Comparison of ENCODE assay signal across 8 cellular contexts in the genomic region with DNA sequence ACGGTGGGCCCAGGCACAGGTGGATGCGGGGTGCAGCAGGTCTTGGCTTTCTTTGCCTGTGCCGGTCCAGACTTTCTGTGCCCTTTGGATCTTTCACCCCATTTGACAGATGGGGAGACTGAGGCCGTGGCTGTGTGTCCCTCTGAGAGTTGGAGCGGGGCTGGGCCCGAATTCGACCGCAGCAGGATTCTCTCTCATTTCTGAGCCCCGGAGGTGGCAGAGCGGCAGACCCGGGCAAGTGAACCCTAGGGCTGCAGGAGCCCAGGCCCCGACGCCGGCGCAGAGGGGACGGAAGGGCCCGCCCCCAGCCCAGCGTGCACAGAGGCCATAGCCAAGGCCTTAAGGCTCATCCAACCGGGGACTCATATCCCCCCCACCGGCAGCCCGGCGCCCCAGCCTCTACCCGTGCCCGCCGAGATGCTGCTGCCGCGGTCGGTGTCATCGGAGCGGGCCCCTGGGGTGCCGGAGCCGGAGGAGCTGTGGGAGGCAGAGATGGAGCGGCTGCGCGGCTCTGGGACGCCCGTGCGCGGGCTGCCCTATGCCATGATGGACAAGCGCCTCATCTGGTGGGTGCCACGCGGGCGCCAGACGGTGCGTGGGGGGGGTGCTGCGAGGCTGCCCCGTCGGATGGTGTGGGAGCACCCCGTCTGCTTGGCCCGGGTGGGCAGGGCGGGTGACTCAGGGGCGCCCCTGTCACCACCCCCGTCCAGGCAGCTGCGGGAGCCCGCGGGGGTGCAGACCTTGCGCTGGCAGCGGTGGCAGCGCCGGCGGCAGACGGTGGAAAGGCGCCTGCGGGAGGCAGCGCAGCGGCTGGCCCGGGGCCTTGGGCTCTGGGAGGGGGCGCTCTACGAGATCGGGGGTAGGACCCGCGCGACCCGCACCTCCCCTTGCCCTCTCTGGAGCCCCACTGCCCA. TPM values are rescaled to one million over a fixed set of nuclear protein-coding genes. Genes with fewer than 3 reads are reported as not detected.
DNase-seq lines count a peak whose midpoint lies in the region; ATAC-seq and TF ChIP-seq lines count a peak whose summit lies in the region.

No MANE protein-coding gene starts in this region.

- peaks cover 49% of the 10 kb centered on the region for H3K4me1 Mint-ChIP-seq in T-helper 2 cell treated with Interferon-gamma antibody and Interleukin-4, amounts not matched to agents 5 μg/mL and 100 μg/mL, for 36 hours (ENCODE audit: low read depth)
- H3K4me1 Mint-ChIP-seq in endodermal cell: peaks cover 21% of the 10 kb centered on the region

- no peak for TF ChIP-seq CTCF in GM12875 (IDR thresholded peaks at IDR 0.05; ENCODE audit: borderline replicate concordance, insufficient read depth, low read depth, low read length)
- no peak for TF ChIP-seq CTCF in endodermal cell (conservative IDR thresholded peaks at IDR 0.05)
- TF ChIP-seq CTCF in retinal pigment epithelial cell (conservative IDR thresholded peaks at IDR 0.05; ENCODE audit: low read depth, low read length): no peak

- peak overlapping the region; percentile 68 for H3K4me3 ChIP-seq in GM12875 (ENCODE audit: low read depth, low read length)
- no peak overlapping the region for H3K4me3 ChIP-seq in endodermal cell (ENCODE audit: low read length)
- H3K4me3 ChIP-seq in retinal pigment epithelial cell (ENCODE audit: low read length): peak overlapping the region; percentile 20

- H3K9me3 ChIP-seq in endodermal cell (ENCODE audit: control insufficient read depth, low read length): no peaks in the 10 kb centered on the region

- peaks cover 61% of the 10 kb centered on the region for H3K36me3 Mint-ChIP-seq in T-helper 2 cell treated with Interferon-gamma antibody and Interleukin-4, amounts not matched to agents 5 μg/mL and 100 μg/mL, for 36 hours (ENCODE audit: low read depth)
- peaks cover under 1% of the 10 kb centered on the region for H3K36me3 Mint-ChIP-seq in endodermal cell (ENCODE audit: low read depth)

- H3K36me3 ChIP-seq in endodermal cell (ENCODE audit: control insufficient read depth, insufficient read depth, low read length): no peaks in the 10 kb centered on the region

- peak; percentile 62 for DNase-seq in T-helper 2 cell treated with Interferon-gamma antibody and Interleukin-4, amounts not matched to agents 5 μg/mL and 100 μg/mL, for 36 hours (ENCODE audit: low spot score)
- peak; percentile 81 for DNase-seq in endodermal cell
- DNase-seq in retinal pigment epithelial cell (ENCODE audit: low read depth): no peak
- no peak for DNase-seq in epidermal melanocyte (ENCODE audit: insufficient read length, low spot score)
- no peak for DNase-seq in SHP77 treated with DMSO at 0.1 percent for 48 hours (lab: John Stamatoyannopoulos, UW)

- no peaks in the 10 kb centered on the region for H3K27me3 Mint-ChIP-seq in T-helper 2 cell treated with Interferon-gamma antibody and Interleukin-4, amounts not matched to agents 5 μg/mL and 100 μg/mL, for 36 hours (ENCODE audit: low read depth)
- H3K27me3 Mint-ChIP-seq in endodermal cell (ENCODE audit: insufficient read depth): peaks cover 24% of the 10 kb centered on the region

- H3K9ac ChIP-seq in endodermal cell (ENCODE audit: extremely low read depth, low read length, poor library complexity, severe bottlenecking): no peak overlapping the region

- peak overlapping the region; percentile 99 for H3K4me3 Mint-ChIP-seq in T-helper 2 cell treated with Interferon-gamma antibody and Interleukin-4, amounts not matched to agents 5 μg/mL and 100 μg/mL, for 36 hours
- peak overlapping the region; percentile 44 for H3K4me3 Mint-ChIP-seq in endodermal cell

- H3K4me1 ChIP-seq in endodermal cell (ENCODE audit: control insufficient read depth, insufficient read depth, low read length): peaks cover 5% of the 10 kb centered on the region

- H3K27ac Mint-ChIP-seq in T-helper 2 cell treated with Interferon-gamma antibody and Interleukin-4, amounts not matched to agents 5 μg/mL and 100 μg/mL, for 36 hours: peak overlapping the region; percentile 100
- no peak overlapping the region for H3K27ac Mint-ChIP-seq in endodermal cell

- WGBS in endodermal cell (ENCODE audit: insufficient coverage in 1 of 2, insufficient read length in 1 of 2), 2 experiments: 45 to 52% methylated on average over 21 to 74 of the region's 74 CpGs

- peaks cover 7% of the 10 kb centered on the region for H3K27me3 ChIP-seq in endodermal cell (ENCODE audit: control insufficient read depth, insufficient read depth, low read length, poor library complexity, severe bottlenecking)

- H3K9me3 Mint-ChIP-seq in T-helper 2 cell treated with Interferon-gamma antibody and Interleukin-4, amounts not matched to agents 5 μg/mL and 100 μg/mL, for 36 hours: no peaks in the 10 kb centered on the region
- no peaks in the 10 kb centered on the region for H3K9me3 Mint-ChIP-seq in endodermal cell

- H3K27ac ChIP-seq in endodermal cell (ENCODE audit: low read depth, low read length): no peak overlapping the region

- ATAC-seq in esophagus mucosa: no peak
- ATAC-seq in HG02840 (IDR thresholded peaks at IDR 0.05; ENCODE audit: low FRiP score, unreplicated experiment): no peak

RNA-seq across cellular contexts. Expression of a gene that starts 0.9 kb away (rescaled TPM):
- total RNA-seq in endodermal cell (1 to 10 TPM in 1 of 2 donors, under 1 TPM in 1; 0.90 to 3.0 TPM), esophagus mucosa (2.0 TPM)
- polyA plus RNA-seq in endodermal cell (2013, experiment 1 of 2): 0.07 TPM
- 0.12 TPM for polyA plus RNA-seq in endodermal cell (2013, experiment 2 of 2)

RNA-seq across cellular contexts. Expression of a gene that starts 2.9 kb away (rescaled TPM):
- total RNA-seq in endodermal cell: 100 to 1,000 TPM; 143 to 149 TPM
- polyA plus RNA-seq in endodermal cell (2013, experiment 1 of 2): 30.0 TPM
- 29.6 TPM for polyA plus RNA-seq in endodermal cell (2013, experiment 2 of 2)
- 50.2 TPM for total RNA-seq in esophagus mucosa

RNA-seq across cellular contexts. Expression of a gene that starts 14.8 kb away (rescaled TPM):
- not detected for total RNA-seq in endodermal cell
- not detected for polyA plus RNA-seq in endodermal cell (2013, experiment 1 of 2)
- not detected for polyA plus RNA-seq in endodermal cell (2013, experiment 2 of 2)
- total RNA-seq in esophagus mucosa: 0.44 TPM

RNA-seq across cellular contexts. Expression of a gene that starts 37.0 kb away (rescaled TPM):
- total RNA-seq in endodermal cell: 10 to 100 TPM; 39.2 to 39.6 TPM
- 21.7 TPM for polyA plus RNA-seq in endodermal cell (2013, experiment 1 of 2)
- polyA plus RNA-seq in endodermal cell (2013, experiment 2 of 2): 16.9 TPM
- total RNA-seq in esophagus mucosa: 73.0 TPM

RNA-seq across cellular contexts. Expression of a gene that starts 55.4 kb away (rescaled TPM):
- total RNA-seq in endodermal cell: 10 to 100 TPM; 81.0 to 97.4 TPM
- polyA plus RNA-seq in endodermal cell (2013, experiment 1 of 2): 44.3 TPM
- 48.8 TPM for polyA plus RNA-seq in endodermal cell (2013, experiment 2 of 2)
- 33.3 TPM for total RNA-seq in esophagus mucosa

Comparison
In these comparisons a context has a peak if more than half of its experiments do, and no peak if none do; other contexts are left out.
1. DNase-seq: peak in T-helper 2 cell treated with Interferon-gamma antibody and Interleukin-4, amounts not matched to agents 5 μg/mL and 100 μg/mL, for 36 hours (single experiment) and endodermal cell (single experiment); none in retinal pigment epithelial cell (single experiment), epidermal melanocyte (single experiment) and SHP77 treated with DMSO at 0.1 percent for 48 hours (single experiment).